1 cellular context compared by ENCODE assay signal in the genomic region with DNA sequence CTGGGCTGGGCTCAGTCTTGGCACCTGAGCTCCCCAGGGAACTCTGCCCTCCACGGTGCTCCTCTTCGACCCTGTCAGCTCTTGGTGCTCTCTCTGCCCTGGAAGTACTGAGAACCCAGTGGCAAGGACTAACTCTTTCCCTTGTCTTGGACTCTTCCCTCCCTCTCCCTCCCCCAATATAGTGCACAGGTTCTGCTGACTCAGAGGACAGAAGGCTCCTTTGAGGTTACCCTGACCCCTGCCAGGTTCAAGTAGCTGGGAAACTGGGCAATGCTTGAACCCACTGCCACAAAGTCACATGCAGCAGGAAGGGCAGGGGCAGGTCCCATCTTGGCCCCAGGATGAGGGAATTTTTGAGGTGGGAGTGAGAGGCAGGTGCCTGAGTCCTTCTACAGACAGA.
TF ChIP-seq lines count a peak whose summit lies in the region.

No MANE protein-coding gene starts in this region.

TF ChIP-seq in WTC11, 78 proteins besides CTCF, POLR2A, EP300 and RAD21:
- TF ChIP-seq, protein P1, sequence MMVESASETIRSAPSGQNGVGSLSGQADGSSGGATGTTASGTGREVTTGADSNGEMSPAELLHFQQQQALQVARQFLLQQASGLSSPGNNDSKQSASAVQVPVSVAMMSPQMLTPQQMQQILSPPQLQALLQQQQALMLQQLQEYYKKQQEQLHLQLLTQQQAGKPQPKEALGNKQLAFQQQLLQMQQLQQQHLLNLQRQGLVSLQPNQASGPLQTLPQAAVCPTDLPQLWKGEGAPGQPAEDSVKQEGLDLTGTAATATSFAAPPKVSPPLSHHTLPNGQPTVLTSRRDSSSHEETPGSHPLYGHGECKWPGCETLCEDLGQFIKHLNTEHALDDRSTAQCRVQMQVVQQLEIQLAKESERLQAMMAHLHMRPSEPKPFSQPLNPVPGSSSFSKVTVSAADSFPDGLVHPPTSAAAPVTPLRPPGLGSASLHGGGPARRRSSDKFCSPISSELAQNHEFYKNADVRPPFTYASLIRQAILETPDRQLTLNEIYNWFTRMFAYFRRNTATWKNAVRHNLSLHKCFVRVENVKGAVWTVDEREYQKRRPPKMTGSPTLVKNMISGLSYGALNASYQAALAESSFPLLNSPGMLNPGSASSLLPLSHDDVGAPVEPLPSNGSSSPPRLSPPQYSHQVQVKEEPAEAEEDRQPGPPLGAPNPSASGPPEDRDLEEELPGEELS (CRISPR knock-in tag; IDR thresholded peaks at IDR 0.05) = no peak
- TF ChIP-seq AR (CRISPR knock-in tag; IDR thresholded peaks at IDR 0.05) (no peak), HMGXB4 (CRISPR knock-in tag; IDR thresholded peaks at IDR 0.05) (no peak), SOX15 (CRISPR knock-in tag; IDR thresholded peaks at IDR 0.05) (no peak), ZNF263 (CRISPR knock-in tag; IDR thresholded peaks at IDR 0.05; ENCODE audit: low read depth) (no peak), ZNF423 (CRISPR knock-in tag; IDR thresholded peaks at IDR 0.05) (peak; percentile 40; the same call in 1 of the 2 replicates)
